1 cellular context compared by ENCODE assay signal in the genomic region with DNA sequence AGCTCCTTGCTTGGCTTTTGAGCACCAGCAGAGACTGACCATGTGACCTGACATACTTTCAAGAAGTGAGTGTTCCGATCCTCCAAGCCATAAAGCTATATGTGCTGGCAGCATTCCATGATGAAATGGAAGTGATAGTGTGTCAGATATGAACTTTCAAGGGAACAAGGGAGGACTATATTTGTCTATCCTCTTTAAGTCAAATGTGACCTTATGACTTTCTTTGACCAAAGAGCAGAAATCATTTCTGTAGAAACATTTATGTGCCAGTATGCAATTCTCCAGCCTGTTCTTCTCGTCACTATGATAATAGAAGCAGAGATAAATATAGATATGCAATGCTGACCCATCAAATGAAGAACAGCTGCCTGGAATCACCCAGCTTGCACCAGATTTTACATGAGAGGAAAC.
TF ChIP-seq lines count a peak whose summit lies in the region.

No MANE protein-coding gene starts in this region.

TF ChIP-seq in K562, 482 proteins besides CTCF, POLR2A, EP300 and RAD21:
- TF ChIP-seq, protein P1, sequence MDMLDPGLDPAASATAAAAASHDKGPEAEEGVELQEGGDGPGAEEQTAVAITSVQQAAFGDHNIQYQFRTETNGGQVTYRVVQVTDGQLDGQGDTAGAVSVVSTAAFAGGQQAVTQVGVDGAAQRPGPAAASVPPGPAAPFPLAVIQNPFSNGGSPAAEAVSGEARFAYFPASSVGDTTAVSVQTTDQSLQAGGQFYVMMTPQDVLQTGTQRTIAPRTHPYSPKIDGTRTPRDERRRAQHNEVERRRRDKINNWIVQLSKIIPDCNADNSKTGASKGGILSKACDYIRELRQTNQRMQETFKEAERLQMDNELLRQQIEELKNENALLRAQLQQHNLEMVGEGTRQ (CRISPR knock-in tag; IDR thresholded peaks at IDR 0.05): 0 out of 2 replicates have a peak, but pooled peaks have one; percentile 7
- TF ChIP-seq, protein P2, sequence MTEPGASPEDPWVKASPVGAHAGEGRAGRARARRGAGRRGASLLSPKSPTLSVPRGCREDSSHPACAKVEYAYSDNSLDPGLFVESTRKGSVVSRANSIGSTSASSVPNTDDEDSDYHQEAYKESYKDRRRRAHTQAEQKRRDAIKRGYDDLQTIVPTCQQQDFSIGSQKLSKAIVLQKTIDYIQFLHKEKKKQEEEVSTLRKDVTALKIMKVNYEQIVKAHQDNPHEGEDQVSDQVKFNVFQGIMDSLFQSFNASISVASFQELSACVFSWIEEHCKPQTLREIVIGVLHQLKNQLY (CRISPR knock-in tag; conservative IDR thresholded peaks at IDR 0.05): no peak
